Comparison of ENCODE assay signal across 1 cellular context in the genomic region with DNA sequence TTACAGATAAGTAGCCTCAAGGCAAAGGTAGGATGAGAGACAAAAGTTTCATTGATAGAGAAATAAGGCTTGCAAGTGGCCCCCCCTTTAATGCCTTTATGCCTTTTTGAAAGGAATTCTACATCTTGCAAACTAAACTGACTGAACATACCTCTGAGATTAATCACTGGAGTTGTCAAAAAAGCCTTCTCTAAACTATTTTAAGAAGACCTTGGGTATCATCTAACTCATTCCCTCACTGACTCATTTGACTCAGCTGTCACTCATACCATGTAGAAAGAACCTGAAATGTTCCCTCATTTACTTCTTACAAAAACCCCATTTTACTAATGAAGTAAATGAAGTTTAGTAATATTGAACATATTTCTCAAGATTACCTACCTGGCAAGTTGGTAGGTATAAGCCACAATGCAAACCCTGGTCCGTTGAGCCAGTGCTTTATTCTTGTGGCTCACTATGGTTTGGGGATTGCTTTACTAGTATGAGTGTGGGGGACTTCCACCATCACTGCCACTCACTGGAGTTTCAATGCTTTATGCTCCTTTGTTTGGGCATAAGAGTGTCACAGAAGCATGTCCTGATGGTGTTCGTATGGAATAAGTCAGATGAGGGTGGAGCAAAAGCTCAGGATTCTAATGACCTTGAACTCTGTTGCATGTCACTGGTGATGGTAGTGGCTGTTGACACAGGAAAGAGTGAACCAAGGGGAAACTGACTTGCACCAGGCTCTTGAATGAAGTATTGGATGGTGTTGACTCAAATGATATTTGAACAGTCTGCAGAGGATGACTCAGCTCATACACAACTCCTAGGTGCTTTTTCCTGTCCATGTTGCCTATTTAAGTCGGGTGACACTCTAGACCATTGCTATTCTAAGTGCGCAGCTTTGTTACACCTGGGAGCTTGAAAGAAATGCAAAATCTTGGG.
TF ChIP-seq lines count a peak whose summit lies in the region.

No MANE protein-coding gene starts in this region.

TF ChIP-seq in SK-N-SH, 30 proteins besides CTCF, POLR2A, EP300 and RAD21 (continued from another document):
- no peak for TF ChIP-seq RFX5 (IDR thresholded peaks at IDR 0.05; ENCODE audit: low read length)
- peak; percentile 54 for TF ChIP-seq JUND (IDR thresholded peaks at IDR 0.05)
- no peak for TF ChIP-seq SMC3 (IDR thresholded peaks at IDR 0.05; ENCODE audit: low read depth, low read length)
- TF ChIP-seq POLR2AphosphoS5 (IDR thresholded peaks at IDR 0.05; ENCODE audit: low read depth, low read length), result no peak
- TF ChIP-seq TCF12 (IDR thresholded peaks at IDR 0.05), result no peak
- TF ChIP-seq PBX3 (IDR thresholded peaks at IDR 0.05), result peak; percentile 89
